In genomic region chr16:87437911-87438610, GRCh38 we compare ENCODE assay signal across 1 cellular context.
TF ChIP-seq lines count a peak whose summit lies in the region.

No MANE protein-coding gene starts in this region.

TF ChIP-seq in GM23338, 12 proteins besides CTCF, POLR2A, EP300 and RAD21 (continued from another document):
- no peak for TF ChIP-seq ZNF462 (CRISPR knock-in tag; IDR thresholded peaks at IDR 0.05)
- TF ChIP-seq EZH2phosphoT487 (IDR thresholded peaks at IDR 0.05; ENCODE audit: unreplicated experiment) = no peak
- TF ChIP-seq REST (IDR thresholded peaks at IDR 0.05; ENCODE audit: unreplicated experiment) = no peak
- no peak for TF ChIP-seq EZH2 (IDR thresholded peaks at IDR 0.05; ENCODE audit: low read depth, unreplicated experiment)
- TF ChIP-seq JUNB (IDR thresholded peaks at IDR 0.05; ENCODE audit: unreplicated experiment) = no peak
- TF ChIP-seq ETS1 (IDR thresholded peaks at IDR 0.05) = no peak
